Comparison of ENCODE assay signal across 2 cellular contexts in the genomic region with DNA sequence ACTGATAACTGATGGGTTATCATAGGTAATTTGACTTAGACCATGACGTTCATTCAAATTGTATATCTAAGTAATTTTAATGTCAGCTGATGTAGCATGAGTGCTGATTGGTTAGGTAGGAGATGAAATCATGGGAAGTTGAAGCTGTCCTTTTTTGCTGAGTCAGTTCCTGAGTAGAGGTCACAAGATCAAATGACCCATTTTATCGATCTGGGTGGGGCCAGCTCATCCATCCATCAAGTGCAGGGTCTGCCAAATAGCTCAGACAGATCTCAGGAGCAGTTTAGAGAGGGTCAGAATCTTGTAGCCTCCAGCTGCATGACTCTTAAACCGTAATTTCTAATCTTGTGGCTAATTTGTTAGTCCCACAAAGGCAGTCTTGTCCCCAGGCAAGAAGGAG.
TF ChIP-seq lines count a peak whose summit lies in the region.

No MANE protein-coding gene starts in this region.

TF ChIP-seq in A549, 52 proteins besides CTCF, POLR2A, EP300 and RAD21:
- TF ChIP-seq MAFK (IDR thresholded peaks at IDR 0.05; ENCODE audit: partially characterized antibody) (peak; percentile 93), HEYL (CRISPR knock-in tag; IDR thresholded peaks at IDR 0.05) (no peak)
TF ChIP-seq in A549: peak in this region for 1.

TF ChIP-seq in K562, 482 proteins besides CTCF, POLR2A, EP300 and RAD21 (continues in another document):
- TF ChIP-seq, protein P1, sequence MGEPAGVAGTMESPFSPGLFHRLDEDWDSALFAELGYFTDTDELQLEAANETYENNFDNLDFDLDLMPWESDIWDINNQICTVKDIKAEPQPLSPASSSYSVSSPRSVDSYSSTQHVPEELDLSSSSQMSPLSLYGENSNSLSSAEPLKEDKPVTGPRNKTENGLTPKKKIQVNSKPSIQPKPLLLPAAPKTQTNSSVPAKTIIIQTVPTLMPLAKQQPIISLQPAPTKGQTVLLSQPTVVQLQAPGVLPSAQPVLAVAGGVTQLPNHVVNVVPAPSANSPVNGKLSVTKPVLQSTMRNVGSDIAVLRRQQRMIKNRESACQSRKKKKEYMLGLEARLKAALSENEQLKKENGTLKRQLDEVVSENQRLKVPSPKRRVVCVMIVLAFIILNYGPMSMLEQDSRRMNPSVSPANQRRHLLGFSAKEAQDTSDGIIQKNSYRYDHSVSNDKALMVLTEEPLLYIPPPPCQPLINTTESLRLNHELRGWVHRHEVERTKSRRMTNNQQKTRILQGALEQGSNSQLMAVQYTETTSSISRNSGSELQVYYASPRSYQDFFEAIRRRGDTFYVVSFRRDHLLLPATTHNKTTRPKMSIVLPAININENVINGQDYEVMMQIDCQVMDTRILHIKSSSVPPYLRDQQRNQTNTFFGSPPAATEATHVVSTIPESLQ (CRISPR knock-in tag; IDR thresholded peaks at IDR 0.05) = no peak
- TF ChIP-seq EZH2 (IDR thresholded peaks at IDR 0.05; ENCODE audit: borderline replicate concordance, low read depth, low read length) (no peak), POLR2H (tag; IDR thresholded peaks at IDR 0.05; ENCODE audit: low read depth) (no peak), BHLHE40 (IDR thresholded peaks at IDR 0.05; ENCODE audit: low read length) (no peak), ZNF197 (CRISPR knock-in tag; IDR thresholded peaks at IDR 0.05; ENCODE audit: low read depth) (no peak), GTF2F1 (IDR thresholded peaks at IDR 0.05; ENCODE audit: low read depth, low read length) (no peak), SMAD3 (CRISPR knock-in tag; conservative IDR thresholded peaks at IDR 0.05) (no peak), PCBP1 (IDR thresholded peaks at IDR 0.05; ENCODE audit: low read depth, low read length, poor library complexity, severe bottlenecking) (no peak), MAFK (IDR thresholded peaks at IDR 0.05; ENCODE audit: low read length) (peak; percentile 78), SLC30A9 (CRISPR knock-in tag; IDR thresholded peaks at IDR 0.05) (no peak), NFE2 (IDR thresholded peaks at IDR 0.05; ENCODE audit: low read depth) (peak; percentile 62), RBBP5 (IDR thresholded peaks at IDR 0.05; ENCODE audit: borderline replicate concordance, insufficient read depth, low read length, poor library complexity, severe bottlenecking) (no peak), C11orf30 (IDR thresholded peaks at IDR 0.05; ENCODE audit: low read depth) (peak; percentile 90), MAFF (IDR thresholded peaks at IDR 0.05; ENCODE audit: low read length) (peak; percentile 82), PHB2 (IDR thresholded peaks at IDR 0.05; ENCODE audit: low read depth) (no peak), ETS2 (tag; IDR thresholded peaks at IDR 0.05; ENCODE audit: borderline replicate concordance, poor library complexity, severe bottlenecking) (no peak), TBP (optimal IDR thresholded peaks at IDR 0.05; ENCODE audit: low read depth, low read length) (no peak), BACH1 (tag; IDR thresholded peaks at IDR 0.05) (peak; percentile 37; the same call in 1 of the 2 replicates), TARDBP (IDR thresholded peaks at IDR 0.05) (no peak), RAD51 (IDR thresholded peaks at IDR 0.05; ENCODE audit: borderline replicate concordance, low read depth) (no peak), ZNF175 (CRISPR knock-in tag; IDR thresholded peaks at IDR 0.05; ENCODE audit: low read depth) (no peak), ILK (tag; IDR thresholded peaks at IDR 0.05; ENCODE audit: borderline replicate concordance, low read depth) (no peak), ETV1 (tag; conservative IDR thresholded peaks at IDR 0.05; ENCODE audit: low read depth) (0 out of 2 replicates have a peak, but pooled peaks have one; percentile 15), ETV5 (CRISPR knock-in tag; IDR thresholded peaks at IDR 0.05; ENCODE audit: low read depth) (no peak), ZNF589 (CRISPR knock-in tag; IDR thresholded peaks at IDR 0.05; ENCODE audit: low read depth) (no peak), ZNF316 (IDR thresholded peaks at IDR 0.05) (peak; percentile 94), BDP1 (IDR thresholded peaks at IDR 0.05; ENCODE audit: insufficient read depth, insufficient read length) (no peak), MTA2 (IDR thresholded peaks at IDR 0.05; ENCODE audit: low read depth) (no peak), RFX5 (IDR thresholded peaks at IDR 0.05; ENCODE audit: low read depth, low read length) (no peak), FOS (IDR thresholded peaks at IDR 0.05; ENCODE audit: extremely low read depth, insufficient read length) (no peak)
- TF ChIP-seq, protein P2, sequence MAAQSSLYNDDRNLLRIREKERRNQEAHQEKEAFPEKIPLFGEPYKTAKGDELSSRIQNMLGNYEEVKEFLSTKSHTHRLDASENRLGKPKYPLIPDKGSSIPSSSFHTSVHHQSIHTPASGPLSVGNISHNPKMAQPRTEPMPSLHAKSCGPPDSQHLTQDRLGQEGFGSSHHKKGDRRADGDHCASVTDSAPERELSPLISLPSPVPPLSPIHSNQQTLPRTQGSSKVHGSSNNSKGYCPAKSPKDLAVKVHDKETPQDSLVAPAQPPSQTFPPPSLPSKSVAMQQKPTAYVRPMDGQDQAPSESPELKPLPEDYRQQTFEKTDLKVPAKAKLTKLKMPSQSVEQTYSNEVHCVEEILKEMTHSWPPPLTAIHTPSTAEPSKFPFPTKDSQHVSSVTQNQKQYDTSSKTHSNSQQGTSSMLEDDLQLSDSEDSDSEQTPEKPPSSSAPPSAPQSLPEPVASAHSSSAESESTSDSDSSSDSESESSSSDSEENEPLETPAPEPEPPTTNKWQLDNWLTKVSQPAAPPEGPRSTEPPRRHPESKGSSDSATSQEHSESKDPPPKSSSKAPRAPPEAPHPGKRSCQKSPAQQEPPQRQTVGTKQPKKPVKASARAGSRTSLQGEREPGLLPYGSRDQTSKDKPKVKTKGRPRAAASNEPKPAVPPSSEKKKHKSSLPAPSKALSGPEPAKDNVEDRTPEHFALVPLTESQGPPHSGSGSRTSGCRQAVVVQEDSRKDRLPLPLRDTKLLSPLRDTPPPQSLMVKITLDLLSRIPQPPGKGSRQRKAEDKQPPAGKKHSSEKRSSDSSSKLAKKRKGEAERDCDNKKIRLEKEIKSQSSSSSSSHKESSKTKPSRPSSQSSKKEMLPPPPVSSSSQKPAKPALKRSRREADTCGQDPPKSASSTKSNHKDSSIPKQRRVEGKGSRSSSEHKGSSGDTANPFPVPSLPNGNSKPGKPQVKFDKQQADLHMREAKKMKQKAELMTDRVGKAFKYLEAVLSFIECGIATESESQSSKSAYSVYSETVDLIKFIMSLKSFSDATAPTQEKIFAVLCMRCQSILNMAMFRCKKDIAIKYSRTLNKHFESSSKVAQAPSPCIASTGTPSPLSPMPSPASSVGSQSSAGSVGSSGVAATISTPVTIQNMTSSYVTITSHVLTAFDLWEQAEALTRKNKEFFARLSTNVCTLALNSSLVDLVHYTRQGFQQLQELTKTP (IDR thresholded peaks at IDR 0.05; ENCODE audit: low read depth in 1 of 2, partially characterized antibody in 2 of 2) = no peak
- TF ChIP-seq, protein P3, sequence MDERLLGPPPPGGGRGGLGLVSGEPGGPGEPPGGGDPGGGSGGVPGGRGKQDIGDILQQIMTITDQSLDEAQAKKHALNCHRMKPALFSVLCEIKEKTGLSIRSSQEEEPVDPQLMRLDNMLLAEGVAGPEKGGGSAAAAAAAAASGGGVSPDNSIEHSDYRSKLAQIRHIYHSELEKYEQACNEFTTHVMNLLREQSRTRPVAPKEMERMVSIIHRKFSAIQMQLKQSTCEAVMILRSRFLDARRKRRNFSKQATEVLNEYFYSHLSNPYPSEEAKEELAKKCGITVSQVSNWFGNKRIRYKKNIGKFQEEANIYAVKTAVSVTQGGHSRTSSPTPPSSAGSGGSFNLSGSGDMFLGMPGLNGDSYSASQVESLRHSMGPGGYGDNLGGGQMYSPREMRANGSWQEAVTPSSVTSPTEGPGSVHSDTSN (CRISPR knock-in tag; IDR thresholded peaks at IDR 0.05; ENCODE audit: low read depth) = no peak
- TF ChIP-seq, protein P3 (tag; conservative IDR thresholded peaks at IDR 0.05; ENCODE audit: low read depth) = 0 out of 2 replicates have a peak, but pooled peaks have one; percentile 30
- TF ChIP-seq, protein P4, sequence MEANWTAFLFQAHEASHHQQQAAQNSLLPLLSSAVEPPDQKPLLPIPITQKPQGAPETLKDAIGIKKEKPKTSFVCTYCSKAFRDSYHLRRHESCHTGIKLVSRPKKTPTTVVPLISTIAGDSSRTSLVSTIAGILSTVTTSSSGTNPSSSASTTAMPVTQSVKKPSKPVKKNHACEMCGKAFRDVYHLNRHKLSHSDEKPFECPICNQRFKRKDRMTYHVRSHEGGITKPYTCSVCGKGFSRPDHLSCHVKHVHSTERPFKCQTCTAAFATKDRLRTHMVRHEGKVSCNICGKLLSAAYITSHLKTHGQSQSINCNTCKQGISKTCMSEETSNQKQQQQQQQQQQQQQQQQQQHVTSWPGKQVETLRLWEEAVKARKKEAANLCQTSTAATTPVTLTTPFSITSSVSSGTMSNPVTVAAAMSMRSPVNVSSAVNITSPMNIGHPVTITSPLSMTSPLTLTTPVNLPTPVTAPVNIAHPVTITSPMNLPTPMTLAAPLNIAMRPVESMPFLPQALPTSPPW (CRISPR knock-in tag; IDR thresholded peaks at IDR 0.05) = no peak
- TF ChIP-seq, protein P5, sequence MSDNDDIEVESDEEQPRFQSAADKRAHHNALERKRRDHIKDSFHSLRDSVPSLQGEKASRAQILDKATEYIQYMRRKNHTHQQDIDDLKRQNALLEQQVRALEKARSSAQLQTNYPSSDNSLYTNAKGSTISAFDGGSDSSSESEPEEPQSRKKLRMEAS (CRISPR knock-in tag; IDR thresholded peaks at IDR 0.05) = no peak
- TF ChIP-seq, protein P6, sequence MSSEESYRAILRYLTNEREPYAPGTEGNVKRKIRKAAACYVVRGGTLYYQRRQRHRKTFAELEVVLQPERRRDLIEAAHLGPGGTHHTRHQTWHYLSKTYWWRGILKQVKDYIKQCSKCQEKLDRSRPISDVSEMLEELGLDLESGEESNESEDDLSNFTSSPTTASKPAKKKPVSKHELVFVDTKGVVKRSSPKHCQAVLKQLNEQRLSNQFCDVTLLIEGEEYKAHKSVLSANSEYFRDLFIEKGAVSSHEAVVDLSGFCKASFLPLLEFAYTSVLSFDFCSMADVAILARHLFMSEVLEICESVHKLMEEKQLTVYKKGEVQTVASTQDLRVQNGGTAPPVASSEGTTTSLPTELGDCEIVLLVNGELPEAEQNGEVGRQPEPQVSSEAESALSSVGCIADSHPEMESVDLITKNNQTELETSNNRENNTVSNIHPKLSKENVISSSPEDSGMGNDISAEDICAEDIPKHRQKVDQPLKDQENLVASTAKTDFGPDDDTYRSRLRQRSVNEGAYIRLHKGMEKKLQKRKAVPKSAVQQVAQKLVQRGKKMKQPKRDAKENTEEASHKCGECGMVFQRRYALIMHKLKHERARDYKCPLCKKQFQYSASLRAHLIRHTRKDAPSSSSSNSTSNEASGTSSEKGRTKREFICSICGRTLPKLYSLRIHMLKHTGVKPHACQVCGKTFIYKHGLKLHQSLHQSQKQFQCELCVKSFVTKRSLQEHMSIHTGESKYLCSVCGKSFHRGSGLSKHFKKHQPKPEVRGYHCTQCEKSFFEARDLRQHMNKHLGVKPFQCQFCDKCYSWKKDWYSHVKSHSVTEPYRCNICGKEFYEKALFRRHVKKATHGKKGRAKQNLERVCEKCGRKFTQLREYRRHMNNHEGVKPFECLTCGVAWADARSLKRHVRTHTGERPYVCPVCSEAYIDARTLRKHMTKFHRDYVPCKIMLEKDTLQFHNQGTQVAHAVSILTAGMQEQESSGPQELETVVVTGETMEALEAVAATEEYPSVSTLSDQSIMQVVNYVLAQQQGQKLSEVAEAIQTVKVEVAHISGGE (CRISPR knock-in tag; IDR thresholded peaks at IDR 0.05) = no peak
- TF ChIP-seq, protein P7, sequence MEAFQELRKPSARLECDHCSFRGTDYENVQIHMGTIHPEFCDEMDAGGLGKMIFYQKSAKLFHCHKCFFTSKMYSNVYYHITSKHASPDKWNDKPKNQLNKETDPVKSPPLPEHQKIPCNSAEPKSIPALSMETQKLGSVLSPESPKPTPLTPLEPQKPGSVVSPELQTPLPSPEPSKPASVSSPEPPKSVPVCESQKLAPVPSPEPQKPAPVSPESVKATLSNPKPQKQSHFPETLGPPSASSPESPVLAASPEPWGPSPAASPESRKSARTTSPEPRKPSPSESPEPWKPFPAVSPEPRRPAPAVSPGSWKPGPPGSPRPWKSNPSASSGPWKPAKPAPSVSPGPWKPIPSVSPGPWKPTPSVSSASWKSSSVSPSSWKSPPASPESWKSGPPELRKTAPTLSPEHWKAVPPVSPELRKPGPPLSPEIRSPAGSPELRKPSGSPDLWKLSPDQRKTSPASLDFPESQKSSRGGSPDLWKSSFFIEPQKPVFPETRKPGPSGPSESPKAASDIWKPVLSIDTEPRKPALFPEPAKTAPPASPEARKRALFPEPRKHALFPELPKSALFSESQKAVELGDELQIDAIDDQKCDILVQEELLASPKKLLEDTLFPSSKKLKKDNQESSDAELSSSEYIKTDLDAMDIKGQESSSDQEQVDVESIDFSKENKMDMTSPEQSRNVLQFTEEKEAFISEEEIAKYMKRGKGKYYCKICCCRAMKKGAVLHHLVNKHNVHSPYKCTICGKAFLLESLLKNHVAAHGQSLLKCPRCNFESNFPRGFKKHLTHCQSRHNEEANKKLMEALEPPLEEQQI (IDR thresholded peaks at IDR 0.05) = no peak
- TF ChIP-seq, protein P8, sequence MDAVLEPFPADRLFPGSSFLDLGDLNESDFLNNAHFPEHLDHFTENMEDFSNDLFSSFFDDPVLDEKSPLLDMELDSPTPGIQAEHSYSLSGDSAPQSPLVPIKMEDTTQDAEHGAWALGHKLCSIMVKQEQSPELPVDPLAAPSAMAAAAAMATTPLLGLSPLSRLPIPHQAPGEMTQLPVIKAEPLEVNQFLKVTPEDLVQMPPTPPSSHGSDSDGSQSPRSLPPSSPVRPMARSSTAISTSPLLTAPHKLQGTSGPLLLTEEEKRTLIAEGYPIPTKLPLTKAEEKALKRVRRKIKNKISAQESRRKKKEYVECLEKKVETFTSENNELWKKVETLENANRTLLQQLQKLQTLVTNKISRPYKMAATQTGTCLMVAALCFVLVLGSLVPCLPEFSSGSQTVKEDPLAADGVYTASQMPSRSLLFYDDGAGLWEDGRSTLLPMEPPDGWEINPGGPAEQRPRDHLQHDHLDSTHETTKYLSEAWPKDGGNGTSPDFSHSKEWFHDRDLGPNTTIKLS (IDR thresholded peaks at IDR 0.05; ENCODE audit: borderline replicate concordance, low read depth) = no peak
- TF ChIP-seq, protein P9, sequence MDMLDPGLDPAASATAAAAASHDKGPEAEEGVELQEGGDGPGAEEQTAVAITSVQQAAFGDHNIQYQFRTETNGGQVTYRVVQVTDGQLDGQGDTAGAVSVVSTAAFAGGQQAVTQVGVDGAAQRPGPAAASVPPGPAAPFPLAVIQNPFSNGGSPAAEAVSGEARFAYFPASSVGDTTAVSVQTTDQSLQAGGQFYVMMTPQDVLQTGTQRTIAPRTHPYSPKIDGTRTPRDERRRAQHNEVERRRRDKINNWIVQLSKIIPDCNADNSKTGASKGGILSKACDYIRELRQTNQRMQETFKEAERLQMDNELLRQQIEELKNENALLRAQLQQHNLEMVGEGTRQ (CRISPR knock-in tag; IDR thresholded peaks at IDR 0.05) = no peak
